12 cellular contexts compared by ENCODE assay signal in the genomic region with DNA sequence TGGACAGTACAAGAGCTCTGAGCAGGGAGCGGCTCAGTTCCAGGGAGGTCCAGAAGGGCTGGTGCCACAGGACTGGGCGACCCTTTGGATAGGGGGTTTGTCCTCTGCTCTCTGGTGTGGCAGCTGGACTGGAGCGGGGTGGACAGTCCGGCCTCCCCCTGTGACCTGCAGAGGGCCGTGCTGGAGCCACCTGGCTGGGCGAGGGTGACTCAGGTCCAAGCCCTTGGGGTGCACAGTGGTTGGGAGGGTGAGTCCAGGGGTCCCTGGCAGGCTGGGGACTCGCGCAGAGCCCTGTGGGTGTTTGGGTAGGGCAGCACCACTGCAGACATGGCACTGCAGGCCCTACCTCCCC. TPM values are rescaled to one million over a fixed set of nuclear protein-coding genes. Genes with fewer than 3 reads are reported as not detected.
DNase-seq lines count a peak whose midpoint lies in the region; ATAC-seq, FAIRE-seq and TF ChIP-seq lines count a peak whose summit lies in the region.
"Had no signal": no experiment of that assay in that cellular context is flagged by ENCODE, and none has a peak within 500 bp of the region (broad histone marks: within the 10 kb centered on the region; RNA-seq: fewer than 3 reads in every experiment).

No MANE protein-coding gene starts in this region.

- H3K27ac Mint-ChIP-seq in astrocyte (ENCODE audit: unreplicated experiment) = no peak overlapping the region
- H3K27ac Mint-ChIP-seq in immature natural killer cell = peak overlapping the region in 4 of 6 donors; percentile 29 to 87 (median 36)

- no peak for FAIRE-seq in astrocyte (lab: Jason Lieb, UNC)

- H3K4me3 Mint-ChIP-seq in astrocyte (ENCODE audit: unreplicated experiment) (no peak overlapping the region), immature natural killer cell (no peak overlapping the region)

- H3K9me3 Mint-ChIP-seq in astrocyte (ENCODE audit: unreplicated experiment) (no peaks in the 10 kb centered on the region), immature natural killer cell (no peaks in the 10 kb centered on the region)
- H3K9me3 Mint-ChIP-seq: CD4-positive, CD25-positive, alpha-beta regulatory T cell had no signal

- CTCF ChIA-PET in HCT116 (lab: Charles Lee) = no interaction called here

- TF ChIP-seq CTCF in HCT116 (IDR thresholded peaks at IDR 0.05 in 2 of 3, conservative IDR thresholded peaks at IDR 0.05 in 1 of 3; ENCODE audit: borderline replicate concordance in 1 of 3, insufficient read depth in 1 of 3, low read depth in 2 of 3, low read length in 2 of 3) (no peak), astrocyte (IDR thresholded peaks at IDR 0.05; ENCODE audit: insufficient read depth, low read depth, low read length) (no peak)

- H2AFZ ChIP-seq in HCT116 (ENCODE audit: low read depth, low read length, poor library complexity, severe bottlenecking) (no peak overlapping the region), astrocyte (ENCODE audit: low read depth, low read length) (no peak overlapping the region)

- RAD21 ChIA-PET in HCT116 (lab: Charles Lee; ENCODE audit: low non-redundant PET in 1 of 2, low total read pairs in 2 of 2, uncharacterized antibody in 2 of 2, unreplicated experiment in 2 of 2) = no interaction called here

- H3K9me2 ChIP-seq in HCT116 (ENCODE audit: insufficient read depth) = no peaks in the 10 kb centered on the region

- H3K79me2 ChIP-seq in HCT116 (ENCODE audit: insufficient read depth, low read length) (peaks cover 58% of the 10 kb centered on the region), astrocyte (ENCODE audit: insufficient read depth, low read length) (peaks cover 69% of the 10 kb centered on the region)

- no peak overlapping the region for H3K9ac ChIP-seq in HCT116 (ENCODE audit: low read length)
- peak overlapping the region; percentile 22 for H3K9ac ChIP-seq in astrocyte (ENCODE audit: low read length)
- peak overlapping the region; percentile 9 to 42 for H3K9ac ChIP-seq in stomach smooth muscle (ENCODE audit: low read length in 2 of 2)

- H3K27me3 Mint-ChIP-seq in astrocyte (ENCODE audit: low read depth, unreplicated experiment) (no peaks in the 10 kb centered on the region), immature natural killer cell (ENCODE audit: low read depth in 3 of 3) (peaks cover 2 to 11% (median 8%) of the 10 kb centered on the region in 3 donors)
- H3K27me3 Mint-ChIP-seq: CD4-positive, CD25-positive, alpha-beta regulatory T cell had no signal

- ATAC-seq in HCT116 (no peak; the same call in 1 of the 2 replicates), HG02870 (IDR thresholded peaks at IDR 0.05; ENCODE audit: unreplicated experiment) (no peak), HG02840 (IDR thresholded peaks at IDR 0.05; ENCODE audit: low FRiP score, unreplicated experiment) (no peak)

- TF ChIP-seq RAD21 in HCT116 (IDR thresholded peaks at IDR 0.05; ENCODE audit: low read depth) = no peak

- H3K4me1 Mint-ChIP-seq in astrocyte (ENCODE audit: low read depth, unreplicated experiment) (peaks cover 5% of the 10 kb centered on the region), immature natural killer cell (peaks cover 49 to 55% of the 10 kb centered on the region in 2 donors)

- peaks cover 4% of the 10 kb centered on the region for H3K36me3 Mint-ChIP-seq in astrocyte (ENCODE audit: low read depth, unreplicated experiment)
- no peaks in the 10 kb centered on the region for H3K36me3 Mint-ChIP-seq in immature natural killer cell
- H3K36me3 Mint-ChIP-seq: CD4-positive, CD25-positive, alpha-beta regulatory T cell had no signal

- H3K4me3 ChIP-seq in HCT116 (replicated peaks in 1 of 2; ENCODE audit: low read depth in 1 of 2, low read length in 2 of 2) (no peak overlapping the region), astrocyte (ENCODE audit: insufficient read depth, low read depth, low read length) (no peak overlapping the region), stomach smooth muscle (ENCODE audit: low read length in 2 of 2) (no peak overlapping the region)

- DNase-seq in HCT116 (ENCODE audit: low read depth, low spot score) (no peak), astrocyte (ENCODE audit: low read depth) (no peak), immature natural killer cell (no peak), NCI-H69 (lab: John Stamatoyannopoulos, UW) (no peak), NCI-H446 treated with DMSO at 0.1 percent for 48 hours (lab: John Stamatoyannopoulos, UW) (no peak)
- DNase-seq: activated naive CD4-positive, alpha-beta T cell; CD4-positive, CD25-positive, alpha-beta regulatory T cell had no signal

- H3K27ac ChIP-seq in HCT116 (ENCODE audit: low read depth, low read length) (peak overlapping the region; percentile 35; the same call in 1 of the 2 replicates), astrocyte (ENCODE audit: low read depth, low read length) (no peak overlapping the region), stomach smooth muscle (ENCODE audit: low read length) (peak overlapping the region; percentile 67)

- no peak for TF ChIP-seq POLR2A in HCT116 (IDR thresholded peaks at IDR 0.05; ENCODE audit: borderline replicate concordance, extremely low read depth, insufficient read depth, insufficient read length)

- no peaks in the 10 kb centered on the region for H3K9me3 ChIP-seq in HCT116 (ENCODE audit: control insufficient read depth in 1 of 2, insufficient read depth in 1 of 2, low read depth in 1 of 2, low read length in 2 of 2)
- no peaks in the 10 kb centered on the region for H3K9me3 ChIP-seq in astrocyte (ENCODE audit: insufficient read depth, low read depth, low read length)
- no peaks in the 10 kb centered on the region for H3K9me3 ChIP-seq in stomach smooth muscle (ENCODE audit: control insufficient read depth in 2 of 2, low read length in 2 of 2)

- peaks cover 0 to 5% of the 10 kb centered on the region in 2 experiments; a peak in 2 of 4 replicates for H3K36me3 ChIP-seq in HCT116 (ENCODE audit: control insufficient read depth in 1 of 2, insufficient read depth in 2 of 2, low read length in 2 of 2)
- H3K36me3 ChIP-seq in astrocyte (ENCODE audit: insufficient read depth, low read length) = no peaks in the 10 kb centered on the region
- no peaks in the 10 kb centered on the region for H3K36me3 ChIP-seq in stomach smooth muscle (ENCODE audit: control insufficient read depth in 2 of 2, insufficient read depth in 2 of 2, low read length in 2 of 2)

- H3K4me2 ChIP-seq in HCT116 (ENCODE audit: low read length) = no peak overlapping the region
- H3K4me2 ChIP-seq in astrocyte (ENCODE audit: low read length) = peak overlapping the region; percentile 70

- H3K4me1 ChIP-seq in HCT116 (ENCODE audit: control insufficient read depth in 1 of 2, insufficient read depth in 2 of 2, low read length in 2 of 2) = peaks cover 15 to 34% of the 10 kb centered on the region in 2 experiments
- H3K4me1 ChIP-seq in astrocyte (ENCODE audit: insufficient read depth, low read length) = peaks cover 34% of the 10 kb centered on the region
- peaks cover 50% of the 10 kb centered on the region for H3K4me1 ChIP-seq in stomach smooth muscle (ENCODE audit: control insufficient read depth, insufficient read depth, low read length)

- intact Hi-C loops in HCT116 (cut with micrococcal nuclease) = no loop called here

- POLR2A ChIA-PET in HCT116 (lab: Charles Lee) = no interaction called here

- H3K27me3 ChIP-seq in HCT116 (ENCODE audit: insufficient read depth, low read length) (no peaks in the 10 kb centered on the region), astrocyte (ENCODE audit: insufficient read depth, low read length) (no peaks in the 10 kb centered on the region), stomach smooth muscle (ENCODE audit: control insufficient read depth in 1 of 2, insufficient read depth in 2 of 2, low read length in 2 of 2) (no peaks in the 10 kb centered on the region)

- H4K20me1 ChIP-seq in HCT116 (ENCODE audit: insufficient read depth) (no peaks in the 10 kb centered on the region), astrocyte (ENCODE audit: insufficient read depth, low read length) (peaks cover 63% of the 10 kb centered on the region)

- no TSS peak for BruUV-seq in HCT116 (replicated peaks; lab: Mats Ljungman, UMichigan)

TF ChIP-seq in HCT116, 20 proteins besides CTCF, POLR2A, EP300 and RAD21:
- no peak for TF ChIP-seq ZNF274 (IDR thresholded peaks at IDR 0.05; ENCODE audit: low read depth, low read length)

RNA-seq across cellular contexts. Expression of a gene that starts 7.2 kb away (rescaled TPM):
- total RNA-seq in HCT116 (2021; ENCODE audit: unreplicated experiment) (164 TPM), astrocyte (51.2 and 56.6 TPM in 2 replicates)
- polyA plus RNA-seq in HCT116 (2012) = 55.6 and 64.2 TPM in 2 replicates
- polyA plus RNA-seq in immature natural killer cell = 100 to 1,000 TPM in 2 of 3 donors, 10 to 100 TPM in 1; 73.5 to 122 (median 107) TPM

RNA-seq across cellular contexts. Expression of a gene that starts 11.5 kb away (rescaled TPM):
- 365 TPM for total RNA-seq in HCT116 (2021; ENCODE audit: unreplicated experiment)
- polyA plus RNA-seq in HCT116 (2012) = 282 and 302 TPM in 2 replicates
- total RNA-seq in astrocyte = 128 and 153 TPM in 2 replicates
- polyA plus RNA-seq in immature natural killer cell = 10 to 100 TPM; 29.7 to 32.2 (median 31.2) TPM

RNA-seq across cellular contexts. Expression of a gene that starts 29.0 kb away (rescaled TPM):
- 0.12 TPM for total RNA-seq in HCT116 (2021; ENCODE audit: unreplicated experiment)
- polyA plus RNA-seq in HCT116 (2012) = not detected in 2 replicates
- not detected in 2 replicates for total RNA-seq in astrocyte
- 10 to 100 TPM in 1 of 3 donors, 1 to 10 TPM in 2; 2.7 to 18.1 (median 7.7) TPM for polyA plus RNA-seq in immature natural killer cell
- total RNA-seq: activated CD8-positive, alpha-beta memory T cell treated with anti-CD3 and anti-CD28 coated beads for 36 hours; CD4-positive, CD25-positive, alpha-beta regulatory T cell; osteocyte had no signal

RNA-seq across cellular contexts. Expression of a gene that starts 40.4 kb away (rescaled TPM):
- total RNA-seq in HCT116 (2021; ENCODE audit: unreplicated experiment) = 425 TPM
- polyA plus RNA-seq in HCT116 (2012) = 480 and 583 TPM in 2 replicates
- total RNA-seq in astrocyte = 20.5 and 23.2 TPM in 2 replicates
- polyA plus RNA-seq in immature natural killer cell = not detected
- total RNA-seq: activated CD8-positive, alpha-beta memory T cell treated with anti-CD3 and anti-CD28 coated beads for 36 hours; CD4-positive, CD25-positive, alpha-beta regulatory T cell had no signal
- polyA plus RNA-seq: CD4-positive, CD25-positive, alpha-beta regulatory T cell had no signal
